1 cellular context compared by ENCODE assay signal in the genomic region with DNA sequence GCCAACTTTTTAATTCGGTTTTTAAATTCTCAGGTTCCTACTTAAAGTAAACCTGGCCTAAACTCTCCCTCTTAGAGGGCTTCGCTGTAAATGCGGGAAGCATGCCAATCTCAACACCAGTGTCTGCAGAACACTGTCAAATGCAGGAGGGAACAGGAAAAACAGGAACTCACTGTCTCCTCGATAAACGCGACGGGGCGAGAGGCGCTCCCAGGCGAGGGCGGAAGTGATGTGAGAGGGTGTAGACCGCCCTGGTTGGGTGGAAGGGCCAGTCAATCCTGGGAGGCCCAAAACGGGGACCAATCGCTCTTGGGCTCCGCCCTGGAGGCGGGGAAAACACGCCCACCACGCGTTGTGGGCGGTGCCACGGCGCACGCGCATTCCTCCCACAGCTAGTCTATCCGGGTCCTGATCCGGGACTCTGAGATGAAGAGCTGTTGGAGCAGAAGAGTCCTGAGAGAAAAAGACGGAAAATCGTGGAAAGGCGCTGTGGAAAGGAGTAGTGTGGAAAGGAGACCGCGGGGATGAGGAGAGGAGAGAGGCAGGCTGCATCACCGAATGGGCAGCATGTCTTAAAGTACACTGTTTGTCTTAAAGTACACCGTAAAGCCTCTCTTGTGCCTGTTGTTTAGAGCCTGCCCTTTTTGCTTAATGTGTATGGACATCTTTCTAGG.
A peak's percentile ranks its signal among the peaks of the same experiment; 100 is the strongest.
TF ChIP-seq lines count a peak whose summit lies in the region.

No MANE protein-coding gene starts in this region.

TF ChIP-seq in HepG2, 621 proteins besides CTCF, POLR2A, EP300 and RAD21 (continued from another document and continues in another):
- 0 out of 2 replicates have a peak, but pooled peaks have one; percentile 44 for TF ChIP-seq KIAA2018 (CRISPR knock-in tag; IDR thresholded peaks at IDR 0.05; ENCODE audit: borderline replicate concordance)
- TF ChIP-seq, protein P1, sequence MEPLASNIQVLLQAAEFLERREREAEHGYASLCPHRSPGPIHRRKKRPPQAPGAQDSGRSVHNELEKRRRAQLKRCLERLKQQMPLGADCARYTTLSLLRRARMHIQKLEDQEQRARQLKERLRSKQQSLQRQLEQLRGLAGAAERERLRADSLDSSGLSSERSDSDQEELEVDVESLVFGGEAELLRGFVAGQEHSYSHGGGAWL (CRISPR knock-in tag; IDR thresholded peaks at IDR 0.05), result peak; percentile 22; the same call in 1 of the 2 replicates
- TF ChIP-seq ZNF350 (CRISPR knock-in tag; IDR thresholded peaks at IDR 0.05; ENCODE audit: borderline replicate concordance, low read depth), result peak; percentile 57; the same call in 1 of the 2 replicates
- no peak for TF ChIP-seq MTERF4 (CRISPR knock-in tag; IDR thresholded peaks at IDR 0.05)
- TF ChIP-seq WIZ (CRISPR knock-in tag; IDR thresholded peaks at IDR 0.05), result no peak
- TF ChIP-seq, protein P2, sequence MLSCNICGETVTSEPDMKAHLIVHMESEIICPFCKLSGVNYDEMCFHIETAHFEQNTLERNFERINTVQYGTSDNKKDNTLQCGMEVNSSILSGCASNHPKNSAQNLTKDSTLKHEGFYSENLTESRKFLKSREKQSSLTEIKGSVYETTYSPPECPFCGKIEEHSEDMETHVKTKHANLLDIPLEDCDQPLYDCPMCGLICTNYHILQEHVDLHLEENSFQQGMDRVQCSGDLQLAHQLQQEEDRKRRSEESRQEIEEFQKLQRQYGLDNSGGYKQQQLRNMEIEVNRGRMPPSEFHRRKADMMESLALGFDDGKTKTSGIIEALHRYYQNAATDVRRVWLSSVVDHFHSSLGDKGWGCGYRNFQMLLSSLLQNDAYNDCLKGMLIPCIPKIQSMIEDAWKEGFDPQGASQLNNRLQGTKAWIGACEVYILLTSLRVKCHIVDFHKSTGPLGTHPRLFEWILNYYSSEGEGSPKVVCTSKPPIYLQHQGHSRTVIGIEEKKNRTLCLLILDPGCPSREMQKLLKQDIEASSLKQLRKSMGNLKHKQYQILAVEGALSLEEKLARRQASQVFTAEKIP (CRISPR knock-in tag; IDR thresholded peaks at IDR 0.05; ENCODE audit: borderline replicate concordance), result no peak
- TF ChIP-seq YEATS2 (CRISPR knock-in tag; IDR thresholded peaks at IDR 0.05; ENCODE audit: borderline replicate concordance), result peak; percentile 92; the same call in 1 of the 2 replicates
- TF ChIP-seq ZNF232 (CRISPR knock-in tag; IDR thresholded peaks at IDR 0.05; ENCODE audit: borderline replicate concordance), result 0 out of 2 replicates have a peak, but pooled peaks have one; percentile 21
- TF ChIP-seq NONO (IDR thresholded peaks at IDR 0.05), result no peak
- peak; percentile 65 for TF ChIP-seq NONO (CRISPR knock-in tag; conservative IDR thresholded peaks at IDR 0.05)
- 0 out of 2 replicates have a peak, but pooled peaks have one; percentile 36 for TF ChIP-seq KLF13 (CRISPR knock-in tag; IDR thresholded peaks at IDR 0.05)
- TF ChIP-seq FLYWCH1 (CRISPR knock-in tag; IDR thresholded peaks at IDR 0.05), result no peak
- TF ChIP-seq ZNF672 (CRISPR knock-in tag; IDR thresholded peaks at IDR 0.05), result no peak
- TF ChIP-seq MIER3 (CRISPR knock-in tag; IDR thresholded peaks at IDR 0.05; ENCODE audit: borderline replicate concordance), result no peak
- no peak for TF ChIP-seq GFI1 (CRISPR knock-in tag; IDR thresholded peaks at IDR 0.05; ENCODE audit: borderline replicate concordance)
- TF ChIP-seq KDM5B (CRISPR knock-in tag; IDR thresholded peaks at IDR 0.05; ENCODE audit: borderline replicate concordance), result peak; percentile 67; the same call in 1 of the 2 replicates
- TF ChIP-seq PREB (CRISPR knock-in tag; IDR thresholded peaks at IDR 0.05), result no peak
- no peak; the same call in 1 of the 2 replicates for TF ChIP-seq GATAD2A (CRISPR knock-in tag; IDR thresholded peaks at IDR 0.05)
- peak; percentile 18; the same call in 1 of the 2 replicates for TF ChIP-seq ZBTB38 (CRISPR knock-in tag; IDR thresholded peaks at IDR 0.05)
- peak; percentile 84 for TF ChIP-seq MXI1 (IDR thresholded peaks at IDR 0.05; ENCODE audit: borderline replicate concordance, low read depth, low read length)
- TF ChIP-seq ZNF616 (CRISPR knock-in tag; IDR thresholded peaks at IDR 0.05; ENCODE audit: low read depth), result no peak
- TF ChIP-seq, protein P3, sequence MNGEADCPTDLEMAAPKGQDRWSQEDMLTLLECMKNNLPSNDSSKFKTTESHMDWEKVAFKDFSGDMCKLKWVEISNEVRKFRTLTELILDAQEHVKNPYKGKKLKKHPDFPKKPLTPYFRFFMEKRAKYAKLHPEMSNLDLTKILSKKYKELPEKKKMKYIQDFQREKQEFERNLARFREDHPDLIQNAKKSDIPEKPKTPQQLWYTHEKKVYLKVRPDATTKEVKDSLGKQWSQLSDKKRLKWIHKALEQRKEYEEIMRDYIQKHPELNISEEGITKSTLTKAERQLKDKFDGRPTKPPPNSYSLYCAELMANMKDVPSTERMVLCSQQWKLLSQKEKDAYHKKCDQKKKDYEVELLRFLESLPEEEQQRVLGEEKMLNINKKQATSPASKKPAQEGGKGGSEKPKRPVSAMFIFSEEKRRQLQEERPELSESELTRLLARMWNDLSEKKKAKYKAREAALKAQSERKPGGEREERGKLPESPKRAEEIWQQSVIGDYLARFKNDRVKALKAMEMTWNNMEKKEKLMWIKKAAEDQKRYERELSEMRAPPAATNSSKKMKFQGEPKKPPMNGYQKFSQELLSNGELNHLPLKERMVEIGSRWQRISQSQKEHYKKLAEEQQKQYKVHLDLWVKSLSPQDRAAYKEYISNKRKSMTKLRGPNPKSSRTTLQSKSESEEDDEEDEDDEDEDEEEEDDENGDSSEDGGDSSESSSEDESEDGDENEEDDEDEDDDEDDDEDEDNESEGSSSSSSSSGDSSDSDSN (CRISPR knock-in tag; IDR thresholded peaks at IDR 0.05), result 0 out of 2 replicates have a peak, but pooled peaks have one; percentile 25
- TF ChIP-seq SP5 (CRISPR knock-in tag; IDR thresholded peaks at IDR 0.05; ENCODE audit: borderline replicate concordance, low read depth), result peak; percentile 82
- 0 out of 2 replicates have a peak, but pooled peaks have one; percentile 31 for TF ChIP-seq SP1 (IDR thresholded peaks at IDR 0.05)
- TF ChIP-seq SP1 (CRISPR knock-in tag; IDR thresholded peaks at IDR 0.05), result peak; percentile 98
- no peak; the same call in 1 of the 2 replicates for TF ChIP-seq ZNF331 (CRISPR knock-in tag; IDR thresholded peaks at IDR 0.05)
- TF ChIP-seq SP4 (CRISPR knock-in tag; IDR thresholded peaks at IDR 0.05), result peak; percentile 99
- TF ChIP-seq GABPA (IDR thresholded peaks at IDR 0.05; ENCODE audit: low read depth, low read length), result peak; percentile 80
- peak; percentile 95 for TF ChIP-seq GABPA (CRISPR knock-in tag; IDR thresholded peaks at IDR 0.05; ENCODE audit: low read depth)
- TF ChIP-seq, protein P4, sequence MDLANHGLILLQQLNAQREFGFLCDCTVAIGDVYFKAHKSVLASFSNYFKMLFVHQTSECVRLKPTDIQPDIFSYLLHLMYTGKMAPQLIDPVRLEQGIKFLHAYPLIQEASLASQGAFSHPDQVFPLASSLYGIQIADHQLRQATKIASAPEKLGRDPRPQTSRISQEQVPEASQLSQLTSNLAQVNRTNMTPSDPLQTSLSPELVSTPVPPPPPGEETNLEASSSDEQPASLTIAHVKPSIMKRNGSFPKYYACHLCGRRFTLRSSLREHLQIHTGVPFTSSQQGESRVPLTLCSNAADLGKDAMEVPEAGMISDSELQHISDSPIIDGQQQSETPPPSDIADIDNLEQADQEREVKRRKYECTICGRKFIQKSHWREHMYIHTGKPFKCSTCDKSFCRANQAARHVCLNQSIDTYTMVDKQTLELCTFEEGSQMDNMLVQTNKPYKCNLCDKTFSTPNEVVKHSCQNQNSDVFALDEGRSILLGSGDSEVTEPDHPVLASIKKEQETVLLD (CRISPR knock-in tag; IDR thresholded peaks at IDR 0.05; ENCODE audit: low read depth), result no peak
- TF ChIP-seq SCMH1 (CRISPR knock-in tag; IDR thresholded peaks at IDR 0.05; ENCODE audit: borderline replicate concordance), result no peak
- TF ChIP-seq ZBTB42 (CRISPR knock-in tag; IDR thresholded peaks at IDR 0.05), result peak; percentile 78; the same call in 1 of the 2 replicates
- peak; percentile 31; the same call in 1 of the 2 replicates for TF ChIP-seq ARID5B (CRISPR knock-in tag; IDR thresholded peaks at IDR 0.05)
- TF ChIP-seq KDM2A (CRISPR knock-in tag; IDR thresholded peaks at IDR 0.05; ENCODE audit: borderline replicate concordance, low read depth), result peak; percentile 43; the same call in 1 of the 2 replicates
- TF ChIP-seq POGZ (CRISPR knock-in tag; IDR thresholded peaks at IDR 0.05), result peak; percentile 90
- TF ChIP-seq ZNF564 (CRISPR knock-in tag; IDR thresholded peaks at IDR 0.05), result no peak
